In the genomic region with DNA sequence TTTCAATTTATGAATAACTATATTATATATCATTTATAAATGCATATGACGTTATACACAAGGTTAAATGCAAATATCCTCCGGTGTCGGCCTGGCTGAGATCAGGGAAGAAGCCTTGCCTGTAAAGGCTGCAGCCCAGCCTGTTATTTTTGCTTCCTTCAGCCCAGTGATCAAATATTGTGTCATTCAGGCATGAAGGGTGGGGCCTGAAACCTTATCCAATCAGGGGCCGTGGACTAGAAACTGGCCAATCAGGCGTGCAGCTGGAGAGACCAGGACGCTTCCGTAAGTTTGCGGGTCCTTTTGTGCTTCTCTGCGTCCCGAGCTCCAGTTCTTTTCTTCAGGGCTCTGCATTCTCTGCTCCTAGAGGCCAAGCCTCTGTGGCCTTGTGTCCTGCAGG, we compare ENCODE assay signal across 30 cellular contexts. TPM values are rescaled to one million over a fixed set of nuclear protein-coding genes. Genes with fewer than 3 reads are reported as not detected.
"Had no signal": no experiment of that assay in that cellular context is flagged by ENCODE, and none has a peak within 500 bp of the region (broad histone marks: within the 10 kb centered on the region; RNA-seq: fewer than 3 reads in every experiment).

TSS of gene ZNF722 (plus strand) at position 301 of the 400 bp plus-strand sequence. CDS start 113 bp downstream, outside the sequence.

- H3K4me1 ChIP-seq: ascending aorta had no signal

- H3K27me3 ChIP-seq: ascending aorta, cardiac muscle cell had no signal

- H3K27ac ChIP-seq: ascending aorta, cardiac muscle cell, VCaP had no signal

- DNase-seq: activated B cell treated with CpG ODN at 0.5 μM for 24 hours; activated CD4-positive, alpha-beta memory T cell treated with anti-CD3 and anti-CD28 coated beads, Interleukin-2, amount 10 ng/mL, durations not matched to agents 7 days and 5 days; activated CD4-positive, alpha-beta T cell treated with anti-CD3 and anti-CD28 coated beads for 4 hours; activated CD4-positive, alpha-beta T cell treated with anti-CD3 and anti-CD28 coated beads, Interleukin-2, amount 10 ng/mL, durations not matched to agents 7 days and 5 days; activated CD4-positive, alpha-beta T cell treated with anti-CD3 and anti-CD28 coated beads, Interleukin-2, amount 50 U/mL, for 48 hours; activated CD4-positive, CD25-positive, alpha-beta regulatory T cell treated with anti-CD3 and anti-CD28 coated beads, Interleukin-2, amount 50 U/mL, for 72 hours; activated CD8-positive, alpha-beta memory T cell treated with anti-CD3 and anti-CD28 coated beads for 24 hours; activated CD8-positive, alpha-beta memory T cell treated with anti-CD3 and anti-CD28 coated beads, Interleukin-2, amount 10 ng/mL, durations not matched to agents 7 days and 5 days; activated CD8-positive, alpha-beta memory T cell treated with anti-CD3 and anti-CD28 coated beads, Interleukin-2, amount 50 U/mL, for 48 hours; activated CD8-positive, alpha-beta T cell treated with anti-CD3 and anti-CD28 coated beads, Interleukin-2, amount 10 ng/mL, durations not matched to agents 7 days and 5 days; activated effector memory CD4-positive, alpha-beta T cell treated with Interleukin-2 at 50 U/mL for 16 hours; activated gamma-delta T cell; activated naive CD4-positive, alpha-beta T cell treated with anti-CD3 and anti-CD28 coated beads, Interleukin-2, amount 10 ng/mL, durations not matched to agents 7 days and 5 days; activated naive CD4-positive, alpha-beta T cell treated with Interleukin-2 at 50 U/mL for 16 hours; activated naive CD8-positive, alpha-beta T cell treated with anti-CD3 and anti-CD28 coated beads, Interleukin-2, amount 10 ng/mL, durations not matched to agents 7 days and 5 days; activated naive CD8-positive, alpha-beta T cell treated with anti-CD3 and anti-CD28 coated beads, Interleukin-2, amount 50 U/mL, for 24 hours; activated T-cell treated with anti-CD3 and anti-CD28 coated beads, Interleukin-2, amount 50 U/mL, for 24 hours; activated T-cell treated with anti-CD3 and anti-CD28 coated beads, Interleukin-2, amount 50 U/mL, for 48 hours; amygdala; anterior cingulate cortex; caudate nucleus; cerebellar nuclear complex; T-helper 2 cell; T-helper 9 cell had no signal

- H3K4me3 ChIP-seq: ascending aorta, cardiac muscle cell had no signal

- H3K36me3 ChIP-seq: ascending aorta, cardiac muscle cell had no signal

- ATAC-seq: activated CD8-positive, alpha-beta memory T cell treated with anti-CD3 and anti-CD28 coated beads, Interleukin-2, amount 10 ng/mL, durations not matched to agents 7 days and 5 days; activated CD8-positive, alpha-beta T cell treated with anti-CD3 and anti-CD28 coated beads, Interleukin-2, amount 10 ng/mL, durations not matched to agents 7 days and 5 days; activated naive CD8-positive, alpha-beta T cell treated with anti-CD3 and anti-CD28 coated beads, Interleukin-2, amount 50 U/mL, for 24 hours had no signal

RNA-seq across cellular contexts. Expression of gene ZNF722, which starts in this region (rescaled TPM):
- total RNA-seq: activated B cell treated with CpG ODN at 0.5 μM for 24 hours; activated CD4-positive, alpha-beta memory T cell treated with anti-CD3 and anti-CD28 coated beads, Interleukin-2, amount 10 ng/mL, durations not matched to agents 7 days and 5 days; activated CD4-positive, alpha-beta T cell treated with anti-CD3 and anti-CD28 coated beads, Interleukin-2, amount 10 ng/mL, durations not matched to agents 7 days and 5 days; activated CD8-positive, alpha-beta memory T cell treated with anti-CD3 and anti-CD28 coated beads, Interleukin-2, amount 10 ng/mL, durations not matched to agents 7 days and 5 days; activated CD8-positive, alpha-beta T cell treated with anti-CD3 and anti-CD28 coated beads, Interleukin-2, amount 10 ng/mL, durations not matched to agents 7 days and 5 days; activated naive CD8-positive, alpha-beta T cell treated with anti-CD3 and anti-CD28 coated beads, Interleukin-2, amount 10 ng/mL, durations not matched to agents 7 days and 5 days; activated T-helper 2 cell treated with anti-CD3 and anti-CD28 coated beads, Interferon-gamma antibody, Interleukin-2, Interleukin-4, amounts not matched to agents 10 μg/mL and 5 μg/mL and 100 μg/mL, durations not matched to agents 14 hours and 24 hours and 36 hours; ascending aorta; bronchial epithelial cell; cardiac muscle cell had no signal
- polyA plus RNA-seq: adipose tissue, cardiac muscle cell had no signal
